Comparison of ENCODE assay signal across 20 cellular contexts in the genomic region with DNA sequence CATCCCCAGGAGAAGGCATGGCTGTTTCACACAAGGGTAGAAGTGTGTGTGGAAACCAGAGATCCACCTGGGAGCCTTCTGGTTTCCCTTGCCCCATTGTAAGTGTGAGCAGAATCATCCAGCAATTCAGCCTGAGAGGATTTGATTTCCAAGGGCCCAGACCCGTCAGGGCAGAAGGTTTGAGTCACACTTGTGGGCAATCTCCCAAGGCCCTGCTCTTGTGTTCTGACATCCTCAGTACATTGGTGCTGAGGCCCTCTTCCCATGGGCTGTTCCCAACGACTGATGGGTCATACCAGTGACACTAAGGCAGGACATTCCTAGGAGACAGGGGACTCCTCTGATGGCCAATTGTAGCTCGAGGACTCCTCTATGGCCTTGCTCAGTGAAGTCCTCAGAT. TPM values are rescaled to one million over a fixed set of nuclear protein-coding genes. Genes with fewer than 3 reads are reported as not detected.
DNase-seq lines count a peak whose midpoint lies in the region; TF ChIP-seq lines count a peak whose summit lies in the region.
"Had no signal": no experiment of that assay in that cellular context is flagged by ENCODE, and none has a peak within 500 bp of the region (broad histone marks: within the 10 kb centered on the region; RNA-seq: fewer than 3 reads in every experiment).

No MANE protein-coding gene starts in this region.

- no peaks in the 10 kb centered on the region for H3K36me3 Mint-ChIP-seq in T-helper 2 cell treated with Interferon-gamma antibody and Interleukin-4, amounts not matched to agents 5 μg/mL and 100 μg/mL, for 36 hours (ENCODE audit: low read depth)

- no peak overlapping the region for H3K9ac ChIP-seq in colonic mucosa (ENCODE audit: low read depth in 2 of 2, low read length in 2 of 2)

- no peak overlapping the region for H3K4me3 Mint-ChIP-seq in T-helper 2 cell treated with Interferon-gamma antibody and Interleukin-4, amounts not matched to agents 5 μg/mL and 100 μg/mL, for 36 hours
- H3K4me3 Mint-ChIP-seq: activated naive CD4-positive, alpha-beta T cell treated with anti-CD3 and anti-CD28 coated beads for 36 hours; CD8-positive, alpha-beta memory T cell had no signal

- H3K27ac ChIP-seq in colonic mucosa (no peak overlapping the region), substantia nigra (ENCODE audit: low read depth, low read length, poor library complexity, severe bottlenecking) (no peak overlapping the region)
- H3K27ac ChIP-seq: neutrophil, suprapubic skin had no signal

- in situ Hi-C loops in astrocyte of the spinal cord (cut with HindIII; ENCODE audit: low sequenced_read_pairs), result no loop called here

- H3K36me3 ChIP-seq in colonic mucosa, result no peaks in the 10 kb centered on the region
- H3K36me3 ChIP-seq: neutrophil, suprapubic skin had no signal

- H3K27me3 Mint-ChIP-seq in T-helper 2 cell treated with Interferon-gamma antibody and Interleukin-4, amounts not matched to agents 5 μg/mL and 100 μg/mL, for 36 hours (ENCODE audit: low read depth), result peaks cover 40% of the 10 kb centered on the region

- no peaks in the 10 kb centered on the region for H3K9me3 ChIP-seq in colonic mucosa
- H3K9me3 ChIP-seq: neutrophil, suprapubic skin had no signal

- no peak for TF ChIP-seq CTCF in AG09319 (IDR thresholded peaks at IDR 0.05; ENCODE audit: low read depth, low read length)
- no peak for TF ChIP-seq CTCF in astrocyte of the spinal cord (IDR thresholded peaks at IDR 0.05; ENCODE audit: low read depth, low read length)
- no peak for TF ChIP-seq CTCF in colonic mucosa (IDR thresholded peaks at IDR 0.05)

- H3K4me3 ChIP-seq in astrocyte of the spinal cord (ENCODE audit: low read depth, low read length), result no peak overlapping the region
- H3K4me3 ChIP-seq in colonic mucosa, result no peak overlapping the region
- H3K4me3 ChIP-seq: K562, suprapubic skin had no signal

- H3K9me3 Mint-ChIP-seq in T-helper 2 cell treated with Interferon-gamma antibody and Interleukin-4, amounts not matched to agents 5 μg/mL and 100 μg/mL, for 36 hours, result no peaks in the 10 kb centered on the region
- H3K9me3 Mint-ChIP-seq: activated naive CD4-positive, alpha-beta T cell treated with anti-CD3 and anti-CD28 coated beads for 36 hours; CD8-positive, alpha-beta memory T cell had no signal

- H3K27me3 ChIP-seq in colonic mucosa, result no peaks in the 10 kb centered on the region

- DNase-seq in AG09319 (ENCODE audit: extremely low read depth, low read depth), result peak; percentile 22
- peak; percentile 27 for DNase-seq in HT1080 (ENCODE audit: low read depth)
- DNase-seq in astrocyte of the spinal cord (ENCODE audit: low read depth, low spot score), result peak; percentile 32
- DNase-seq in glomerular visceral epithelial cell (ENCODE audit: extremely low spot score), result peak; percentile 23
- no peak for DNase-seq in colonic mucosa
- DNase-seq in NCI-H524 (lab: John Stamatoyannopoulos, UW), result no peak
- DNase-seq in T-helper 2 cell treated with Interferon-gamma antibody and Interleukin-4, amounts not matched to agents 5 μg/mL and 100 μg/mL, for 36 hours (ENCODE audit: low spot score), result no peak
- no peak for DNase-seq in substantia nigra (lab: John Stamatoyannopoulos, UW)
- DNase-seq: activated CD4-positive, alpha-beta T cell treated with anti-CD3 and anti-CD28 coated beads, Interleukin-2, amount 50 U/mL, for 4 hours; activated naive CD4-positive, alpha-beta T cell treated with anti-CD3 and anti-CD28 coated beads for 36 hours; CD8-positive, alpha-beta memory T cell; DMS53; NCI-H1092; NCI-H2081 treated with DMSO at 0.1 percent for 48 hours; NCI-H510A; retina; SHP77 had no signal

- intact Hi-C loops in colonic mucosa (cut with DNase I), result no loop called here

- peaks cover 10% of the 10 kb centered on the region for H3K4me1 Mint-ChIP-seq in T-helper 2 cell treated with Interferon-gamma antibody and Interleukin-4, amounts not matched to agents 5 μg/mL and 100 μg/mL, for 36 hours (ENCODE audit: low read depth)

- peaks cover 5% of the 10 kb centered on the region for H3K4me1 ChIP-seq in colonic mucosa

- no peak overlapping the region for H3K27ac Mint-ChIP-seq in T-helper 2 cell treated with Interferon-gamma antibody and Interleukin-4, amounts not matched to agents 5 μg/mL and 100 μg/mL, for 36 hours
- H3K27ac Mint-ChIP-seq: activated naive CD4-positive, alpha-beta T cell treated with anti-CD3 and anti-CD28 coated beads for 36 hours; CD8-positive, alpha-beta memory T cell had no signal

RNA-seq across cellular contexts. Expression of gene POLR1H, which starts 58.2 kb away (rescaled TPM):
- 56.6 and 62.5 TPM in 2 replicates for total RNA-seq in HT1080 (2014; rRNA removed; shearing (Covaris generic))
- polyA plus RNA-seq in HT1080 (2015; cell fraction: cytosol; rRNA removed), result 50.6 and 55.5 TPM in 2 replicates
- polyA plus RNA-seq in HT1080 (2015; cell fraction: nucleus; rRNA removed), result 28.9 and 32.4 TPM in 2 replicates
- total RNA-seq in colonic mucosa, result 10 to 100 TPM; 33.2 to 38.4 TPM

Comparison
In these comparisons a context has a peak if more than half of its experiments do, and no peak if none do; other contexts are left out.
1. DNase-seq: peak in AG09319 (single experiment), HT1080 (single experiment), astrocyte of the spinal cord (single experiment) and glomerular visceral epithelial cell (single experiment); none in colonic mucosa (single experiment), NCI-H524 (0 of 2), T-helper 2 cell treated with Interferon-gamma antibody and Interleukin-4, amounts not matched to agents 5 μg/mL and 100 μg/mL, for 36 hours (single experiment) and substantia nigra (0 of 49).